ENCODE assay signal across 9 cellular contexts in the genomic region with DNA sequence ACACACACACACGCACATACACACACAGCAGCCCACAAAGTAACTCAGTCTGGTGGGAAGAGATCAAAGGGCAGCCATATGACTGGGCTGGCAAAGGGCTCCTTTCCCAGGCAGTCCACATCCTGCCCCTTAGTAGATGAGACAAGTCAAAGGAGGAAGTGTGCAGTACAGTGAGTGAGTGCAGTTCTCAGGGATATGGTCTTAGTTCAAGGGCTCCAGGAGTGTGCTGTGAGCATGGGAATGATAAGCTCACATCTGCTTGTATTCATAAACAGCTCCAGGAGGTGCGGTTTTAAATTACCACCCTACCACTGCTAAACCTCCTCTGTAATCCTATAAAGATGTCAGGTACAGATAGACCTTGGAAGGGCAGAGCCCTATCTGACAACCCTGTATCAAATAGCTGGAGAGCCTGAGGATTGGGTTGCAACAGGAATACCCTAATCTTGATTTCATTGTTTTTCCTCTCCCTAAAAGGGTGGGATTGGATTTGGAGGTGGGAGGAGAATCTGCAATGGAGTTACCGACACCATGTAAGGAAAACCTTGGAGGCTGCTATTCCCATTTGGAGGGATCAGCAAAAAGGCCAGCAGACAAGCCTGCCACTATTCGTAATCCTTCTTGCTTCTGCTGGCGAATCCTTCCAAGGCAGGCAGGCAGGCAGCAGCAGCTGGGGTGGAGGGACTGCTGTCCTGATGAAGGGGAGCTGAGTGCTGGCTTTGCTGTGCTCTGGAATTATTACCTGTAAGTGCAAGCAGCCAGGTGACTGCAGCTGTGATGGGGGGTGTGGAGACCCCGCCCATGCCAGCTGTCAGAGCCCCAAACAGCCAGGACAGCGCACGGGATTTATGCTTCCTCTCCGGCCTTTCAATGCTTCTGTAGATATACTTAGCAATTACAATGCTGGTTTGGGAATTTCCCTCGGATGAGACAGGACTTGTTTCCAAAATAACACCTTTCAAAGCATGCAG.
DNase-seq lines count a peak whose midpoint lies in the region; ATAC-seq, FAIRE-seq and TF ChIP-seq lines count a peak whose summit lies in the region.
"Had no signal": no experiment of that assay in that cellular context is flagged by ENCODE, and none has a peak within 500 bp of the region (broad histone marks: within the 10 kb centered on the region; RNA-seq: fewer than 3 reads in every experiment).

No MANE protein-coding gene starts in this region.

- no peak for TF ChIP-seq RAD21 in IMR-90 (IDR thresholded peaks at IDR 0.05; ENCODE audit: low read length)
- TF ChIP-seq RAD21 in HepG2 (CRISPR knock-in tag; IDR thresholded peaks at IDR 0.05), result no peak

- peak overlapping the region; percentile 13; the same call in 1 of the 2 replicates for H4K5ac ChIP-seq in IMR-90 (ENCODE audit: low read depth, low read length)

- H2BK15ac ChIP-seq in IMR-90 (ENCODE audit: low read depth, low read length), result peak overlapping the region; percentile 72; the same call in 2 of the 3 replicates

- H4K91ac ChIP-seq in IMR-90 (ENCODE audit: insufficient read depth, low read depth, low read length), result peak overlapping the region; percentile 16

- H3K56ac ChIP-seq in IMR-90 (ENCODE audit: extremely low read depth, insufficient read depth, low read length), result no peak overlapping the region

- H3K9ac ChIP-seq in IMR-90 (ENCODE audit: low read depth, low read length) (0 out of 2 replicates have a peak overlapping the region, but pooled peaks have one; percentile 7), HepG2 (ENCODE audit: insufficient read depth, low read depth, low read length) (no peak overlapping the region)

- H3K4ac ChIP-seq in IMR-90 (ENCODE audit: low read depth, low read length), result peak overlapping the region; percentile 59

- H3K23ac ChIP-seq in IMR-90 (ENCODE audit: low read depth, low read length), result peak overlapping the region; percentile 34; the same call in 1 of the 2 replicates

- peaks cover 22% of the 10 kb centered on the region for H3K9me1 ChIP-seq in IMR-90 (ENCODE audit: insufficient read depth, low read length)

- 0 out of 2 replicates have a peak, but pooled peaks cover 3% of the 10 kb centered on the region for H3K9me3 Mint-ChIP-seq in WTC11
- H3K9me3 Mint-ChIP-seq: activated naive CD8-positive, alpha-beta T cell treated with anti-CD3 and anti-CD28 coated beads, Interleukin-2, amount 10 ng/mL, durations not matched to agents 7 days and 5 days had no signal

- POLR2A ChIA-PET in IMR-90 (lab: Charles Lee; ENCODE audit: unreplicated experiment) (interaction anchor here (0.5 kb wide), 1 partner anchor 360 kb away, joined by 3 read pairs; a partner anchor contains a TSS), WTC11 (lab: Charles Lee) (interaction anchor here (0.6 kb wide), 1 partner anchor 44 kb away, joined by 4 read pairs; no protein-coding TSS in a partner anchor), HepG2 (lab: Yijun Ruan, JAX) (no interaction called here)

- no peak overlapping the region for H2AK9ac ChIP-seq in IMR-90 (replicated peaks; ENCODE audit: low read depth, low read length, poor library complexity)

- no CpG with 5 or more reads among the region's 10 CpGs for WGBS in IMR-90 (ENCODE audit: extremely low coverage in 2 of 2, insufficient read length in 1 of 2), 2 experiments
- WGBS in HepG2 (ENCODE audit: low lambda C conversion rate), result 40% methylated on average over 10 of the region's 10 CpGs

- H3K4me1 ChIP-seq in BE2C (peaks cover 11% of the 10 kb centered on the region), IMR-90 (ENCODE audit: control insufficient read depth, insufficient read depth, low read length) (peaks cover 19% of the 10 kb centered on the region), HepG2 (ENCODE audit: insufficient read depth, low read length) (peaks cover 23% of the 10 kb centered on the region)

- 0 out of 2 replicates have a peak overlapping the region, but pooled peaks have one; percentile 3 for H2BK20ac ChIP-seq in IMR-90 (ENCODE audit: low read depth, low read length)

- H3K27ac Mint-ChIP-seq in WTC11, result peak overlapping the region; percentile 30
- H3K27ac Mint-ChIP-seq: activated naive CD8-positive, alpha-beta T cell treated with anti-CD3 and anti-CD28 coated beads, Interleukin-2, amount 10 ng/mL, durations not matched to agents 7 days and 5 days had no signal

- H3K36me3 Mint-ChIP-seq in WTC11, result peaks cover 3% of the 10 kb centered on the region
- H3K36me3 Mint-ChIP-seq: activated naive CD8-positive, alpha-beta T cell treated with anti-CD3 and anti-CD28 coated beads, Interleukin-2, amount 10 ng/mL, durations not matched to agents 7 days and 5 days had no signal

- peak; percentile 13 for DNase-seq in BE2C
- DNase-seq in IMR-90, result peak; percentile 93
- DNase-seq in WTC11 (ENCODE audit: low spot score), result peak; percentile 21
- peak; percentile 15 for DNase-seq in HepG2 (ENCODE audit: low spot score)
- DNase-seq in inferior parietal cortex (ENCODE audit: extremely low spot score), result no peak
- DNase-seq in HuH-7.5 (ENCODE audit: low spot score), result no peak
- DNase-seq: activated naive CD8-positive, alpha-beta T cell treated with anti-CD3 and anti-CD28 coated beads, Interleukin-2, amount 10 ng/mL, durations not matched to agents 7 days and 5 days had no signal

- peaks cover 47% of the 10 kb centered on the region for H3K4me1 Mint-ChIP-seq in WTC11

- TF ChIP-seq CTCF in BE2C (IDR thresholded peaks at IDR 0.05; ENCODE audit: low read depth, low read length) (no peak), IMR-90 (conservative IDR thresholded peaks at IDR 0.05; ENCODE audit: low read depth, low read length) (no peak), WTC11 (IDR thresholded peaks at IDR 0.05) (no peak), HepG2 (CRISPR knock-in tag; IDR thresholded peaks at IDR 0.05) (no peak)

- H3K4me2 ChIP-seq in IMR-90 (ENCODE audit: low read depth, low read length), result peak overlapping the region; percentile 0; the same call in 1 of the 2 replicates
- H3K4me2 ChIP-seq in HepG2 (ENCODE audit: low read depth, low read length), result no peak overlapping the region

- H2BK5ac ChIP-seq in IMR-90 (ENCODE audit: low read depth, low read length, poor library complexity, severe bottlenecking), result no peak overlapping the region

- H4K8ac ChIP-seq in IMR-90 (ENCODE audit: low read depth in 2 of 2, low read length in 2 of 2), result peak overlapping the region; percentile 17 to 57; a peak in 2 of 4 replicates

- dilution Hi-C loops in IMR-90 (cut with HindIII; ENCODE audit: low sequenced_read_pairs, unreplicated experiment), result no loop called here

- BruUV-seq in IMR-90 (replicated peaks; lab: Mats Ljungman, UMichigan) (no TSS peak), HepG2 (replicated peaks; lab: Mats Ljungman, UMichigan) (no TSS peak)

- CTCF ChIA-PET in IMR-90 (lab: Yijun Ruan, JAX), result interaction anchor here (1.0 kb wide), 1 partner anchor 17 kb away, joined by 4 read pairs; no protein-coding TSS in a partner anchor
- CTCF ChIA-PET in WTC11 (lab: Charles Lee), result interaction anchor here (1.2 kb wide), 1 partner anchor 33 kb away, joined by 3 read pairs; no protein-coding TSS in a partner anchor
- CTCF ChIA-PET in HepG2 (lab: Yijun Ruan, JAX; ENCODE audit: low intra/inter-chr PET ratio, low total read pairs), result no interaction called here

- H3K9me3 ChIP-seq in BE2C, result no peaks in the 10 kb centered on the region
- no peaks in the 10 kb centered on the region for H3K9me3 ChIP-seq in IMR-90 (ENCODE audit: control insufficient read depth, insufficient read depth, low read length)
- no peaks in the 10 kb centered on the region for H3K9me3 ChIP-seq in HepG2 (ENCODE audit: low read length)

- ATAC-seq in IMR-90 (ENCODE audit: low read depth), result peak; percentile 77
- ATAC-seq in WTC11, result no peak; the same call in none of the 2 replicates
- peak; percentile 76 for ATAC-seq in HepG2
- no peak for ATAC-seq in HG03439 (IDR thresholded peaks at IDR 0.05; ENCODE audit: unreplicated experiment)
- no peak for ATAC-seq in HG03196 (IDR thresholded peaks at IDR 0.05; ENCODE audit: unreplicated experiment)

- H3K4me3 Mint-ChIP-seq in WTC11, result no peak overlapping the region
- H3K4me3 Mint-ChIP-seq: activated naive CD8-positive, alpha-beta T cell treated with anti-CD3 and anti-CD28 coated beads, Interleukin-2, amount 10 ng/mL, durations not matched to agents 7 days and 5 days had no signal

- H3K14ac ChIP-seq in IMR-90 (replicated peaks; ENCODE audit: low read depth, low read length), result peak overlapping the region; percentile 71

- H2AFZ ChIP-seq in IMR-90 (replicated peaks; ENCODE audit: low read length, poor library complexity) (no peak overlapping the region), HepG2 (ENCODE audit: low read length) (no peak overlapping the region)

- H3K18ac ChIP-seq in IMR-90 (ENCODE audit: low read depth, low read length), result peak overlapping the region; percentile 76

- H2BK120ac ChIP-seq in IMR-90 (ENCODE audit: low read depth, low read length), result peak overlapping the region; percentile 80

- intact Hi-C loops in IMR-90 (cut with micrococcal nuclease), result no loop called here
- intact Hi-C loops in HepG2 (cut with micrococcal nuclease; ENCODE audit: unreplicated experiment), result no loop called here

- H4K20me1 ChIP-seq in IMR-90 (ENCODE audit: insufficient read depth, low read length) (no peaks in the 10 kb centered on the region), HepG2 (ENCODE audit: insufficient read depth, low read length) (no peaks in the 10 kb centered on the region)

- H3K27me3 Mint-ChIP-seq in WTC11 (ENCODE audit: low read depth), result no peaks in the 10 kb centered on the region

- peaks cover 0 to 12% of the 10 kb centered on the region in 2 experiments; a peak in 1 of 4 replicates for H3K79me1 ChIP-seq in IMR-90 (ENCODE audit: low read depth in 1 of 2, low read length in 2 of 2)

- TF ChIP-seq EP300 in HepG2 (IDR thresholded peaks at IDR 0.05; ENCODE audit: low read depth in 2 of 2, low read length in 2 of 2), result no peak
- TF ChIP-seq EP300 in HepG2 (CRISPR knock-in tag; IDR thresholded peaks at IDR 0.05; ENCODE audit: borderline replicate concordance), result no peak

- H3K27me3 ChIP-seq in BE2C, result no peaks in the 10 kb centered on the region
- no peaks in the 10 kb centered on the region for H3K27me3 ChIP-seq in IMR-90 (ENCODE audit: control insufficient read depth, insufficient read depth, low read length)
- H3K27me3 ChIP-seq in HepG2 (ENCODE audit: control insufficient read depth in 1 of 2, insufficient read depth in 2 of 2, low read length in 2 of 2), result no peaks in the 10 kb centered on the region

- no peaks in the 10 kb centered on the region for H3K36me3 ChIP-seq in BE2C
- H3K36me3 ChIP-seq in IMR-90 (ENCODE audit: control insufficient read depth, insufficient read depth, low read length), result no peaks in the 10 kb centered on the region
- H3K36me3 ChIP-seq in HepG2 (replicated peaks in 1 of 2; ENCODE audit: control insufficient read depth in 1 of 2, insufficient read depth in 2 of 2, low read length in 2 of 2), result no peaks in the 10 kb centered on the region

- H2AK5ac ChIP-seq in IMR-90 (ENCODE audit: low read depth, low read length), result peak overlapping the region; percentile 40

- no peak for FAIRE-seq in HepG2 (lab: Jason Lieb, UNC)

- in situ Hi-C loops in IMR-90 (cut with MboI; ENCODE audit: low sequenced_read_pairs) (no loop called here), HepG2 (cut with HindIII; ENCODE audit: extremely low pct_ligation_motif_present, low pct_unique_long_range_greater_than_20kb) (no loop called here)

- TF ChIP-seq POLR2A in IMR-90 (IDR thresholded peaks at IDR 0.05; ENCODE audit: low read depth, low read length) (no peak), HepG2 (IDR thresholded peaks at IDR 0.05; ENCODE audit: insufficient read depth in 1 of 2, low read depth in 2 of 2, low read length in 2 of 2) (no peak)

- no peak overlapping the region for H3K4me3 ChIP-seq in BE2C (ENCODE audit: low read depth, low read length)
- no peak overlapping the region for H3K4me3 ChIP-seq in IMR-90 (ENCODE audit: insufficient read depth, low read depth, low read length)
- no peak overlapping the region for H3K4me3 ChIP-seq in HepG2 (replicated peaks in 1 of 3; ENCODE audit: insufficient read depth in 1 of 3, low read depth in 2 of 3, low read length in 3 of 3)

- H3K27ac ChIP-seq in IMR-90 (ENCODE audit: insufficient read depth, low read length), result peak overlapping the region; percentile 56
- H3K27ac ChIP-seq in HepG2 (ENCODE audit: extremely low read length, insufficient read depth, low read length), result no peak overlapping the region

- no peaks in the 10 kb centered on the region for H3K79me2 ChIP-seq in HepG2 (ENCODE audit: insufficient read depth, low read length)

Comparison
In these comparisons a context has a peak if more than half of its experiments do, and no peak if none do; other contexts are left out.
1. DNase-seq: peak in BE2C (single experiment), IMR-90 (single experiment), WTC11 (single experiment) and HepG2 (single experiment); none in inferior parietal cortex (single experiment) and HuH-7.5 (single experiment).
2. ATAC-seq: peak in IMR-90 (single experiment) and HepG2 (single experiment); none in WTC11 (single experiment), HG03439 (single experiment) and HG03196 (single experiment).